16 cellular contexts compared by ENCODE assay signal in genomic region chr9:121706149-121706548, GRCh38. TPM values are rescaled to one million over a fixed set of nuclear protein-coding genes. Genes with fewer than 3 reads are reported as not detected.
DNase-seq lines count a peak whose midpoint lies in the region; ATAC-seq and TF ChIP-seq lines count a peak whose summit lies in the region.
"Had no signal": no experiment of that assay in that cellular context is flagged by ENCODE, and none has a peak within 500 bp of the region (broad histone marks: within the 10 kb centered on the region; RNA-seq: fewer than 3 reads in every experiment).

No MANE protein-coding gene starts in this region.

- TF ChIP-seq CTCF in AG04450 (IDR thresholded peaks at IDR 0.05; ENCODE audit: low read depth, low read length) (no peak), HEK293 (tag by site-specific recombination; IDR thresholded peaks at IDR 0.05) (no peak), psoas muscle (IDR thresholded peaks at IDR 0.05) (no peak)

- peaks cover 46% of the 10 kb centered on the region for H3K79me1 ChIP-seq in mesendoderm (ENCODE audit: low read length)

- H2BK15ac ChIP-seq in mesendoderm (replicated peaks; ENCODE audit: low read depth) = no peak overlapping the region

- no peak overlapping the region for H3K9ac ChIP-seq in mesendoderm (ENCODE audit: low read length)
- H3K9ac ChIP-seq: KMS-11 had no signal

- no peak overlapping the region for H2BK120ac ChIP-seq in mesendoderm (ENCODE audit: low read depth, low read length)

- CTCF ChIA-PET in AG04450 (lab: Charles Lee) (interaction anchor here (1.5 kb wide), 1 partner anchor 19 kb away, joined by 4 read pairs; no protein-coding TSS in a partner anchor), HEK293 (lab: Yijun Ruan, JAX) (interaction anchor here (0.8 to 2.5 kb wide), 2 partner anchors 11 to 29 kb away, joined by 4 to 20 read pairs; no protein-coding TSS in a partner anchor)

- no peak overlapping the region for H2BK5ac ChIP-seq in mesendoderm (ENCODE audit: low read length)

- H3K27me3 ChIP-seq in AG04450 (ENCODE audit: control insufficient read depth, insufficient read depth, low read length) (no peaks in the 10 kb centered on the region), mesendoderm (ENCODE audit: insufficient read depth, low read length, poor library complexity) (no peaks in the 10 kb centered on the region), psoas muscle (ENCODE audit: insufficient read depth in 3 of 3, low read length in 2 of 3) (no peaks in the 10 kb centered on the region)

- H3K36me3 ChIP-seq in HEK293 (ENCODE audit: control insufficient read depth in 2 of 2, insufficient read depth in 1 of 2, low read length in 2 of 2) (peaks cover 0 to 10% of the 10 kb centered on the region in 2 experiments; a peak in 1 of 3 replicates), mesendoderm (ENCODE audit: control insufficient read depth, insufficient read depth, low read length) (peaks cover 4% of the 10 kb centered on the region), psoas muscle (ENCODE audit: insufficient read depth in 1 of 2, low read depth in 1 of 2) (no peaks in the 10 kb centered on the region)
- H3K36me3 ChIP-seq: HAP-1 had no signal

- no peaks in the 10 kb centered on the region for H3K4me1 ChIP-seq in HEK293 (ENCODE audit: control insufficient read depth, insufficient read depth, low read length)
- no peaks in the 10 kb centered on the region for H3K4me1 ChIP-seq in mesendoderm (ENCODE audit: control insufficient read depth, low read depth, low read length)
- H3K4me1 ChIP-seq in psoas muscle = peaks cover 52% of the 10 kb centered on the region
- H3K4me1 ChIP-seq: HAP-1 had no signal

- WGBS in mesendoderm (ENCODE audit: extremely low coverage, insufficient coverage, low lambda C conversion rate) = no CpG with 5 or more reads among the region's 5 CpGs
- 77 to 91% (median 84%) methylated on average over 4 to 5 of the region's 5 CpGs for WGBS in psoas muscle, 3 donors

- intact Hi-C loops in psoas muscle (cut with DNase I) = no loop called here

- H3K23ac ChIP-seq in mesendoderm (ENCODE audit: low read length) = peak overlapping the region; percentile 37

- H3K9me3 ChIP-seq in AG04450 (ENCODE audit: control insufficient read depth, insufficient read depth, low read length) = no peaks in the 10 kb centered on the region
- H3K9me3 ChIP-seq in HEK293 (ENCODE audit: control insufficient read depth, insufficient read depth, low read depth, low read length) = no peaks in the 10 kb centered on the region
- no peaks in the 10 kb centered on the region for H3K9me3 ChIP-seq in psoas muscle
- H3K9me3 ChIP-seq: HAP-1 had no signal

- no peak overlapping the region for H3K4ac ChIP-seq in mesendoderm (ENCODE audit: low read depth, low read length)

- no peak overlapping the region for H3K4me3 ChIP-seq in AG04450 (ENCODE audit: low read depth, low read length)
- no peak overlapping the region for H3K4me3 ChIP-seq in HEK293 (ENCODE audit: low read depth, low read length)
- no peak overlapping the region for H3K4me3 ChIP-seq in mesendoderm (ENCODE audit: low read length)
- no peak overlapping the region for H3K4me3 ChIP-seq in psoas muscle
- H3K4me3 ChIP-seq: HAP-1 had no signal

- H3K27ac ChIP-seq in AG04450 (ENCODE audit: low read depth, low read length) (peak overlapping the region; percentile 11), HEK293 (ENCODE audit: extremely low read depth, low read depth, low read length) (no peak overlapping the region), mesendoderm (ENCODE audit: low read depth, low read length) (no peak overlapping the region), psoas muscle (peak overlapping the region; percentile 3)
- H3K27ac ChIP-seq: C4-2B, HL-60, KMS-11 had no signal

- POLR2A ChIA-PET in AG04450 (lab: Yijun Ruan, JAX) (no interaction called here), HEK293 (lab: Yijun Ruan, JAX) (no interaction called here)

- H3K79me2 ChIP-seq in mesendoderm (ENCODE audit: control insufficient read depth, insufficient read depth, low read length) = peaks cover 33% of the 10 kb centered on the region

- no peak overlapping the region for H4K8ac ChIP-seq in mesendoderm (ENCODE audit: low read depth, low read length)

- ATAC-seq in psoas muscle (no peak), HG03135 (IDR thresholded peaks at IDR 0.05; ENCODE audit: unreplicated experiment) (no peak), GM19467 (IDR thresholded peaks at IDR 0.05; ENCODE audit: unreplicated experiment) (no peak)

- H3K18ac ChIP-seq in mesendoderm (ENCODE audit: low read length) = no peak overlapping the region

- DNase-seq in AG04450 (ENCODE audit: low read depth, low spot score) = no peak
- no peak for DNase-seq in mesendoderm
- DNase-seq in psoas muscle = no peak
- no peak for DNase-seq in GM19238 (ENCODE audit: insufficient read length, low spot score)
- DNase-seq: 8988T; CD4-positive, alpha-beta T cell; DMS153; DMS79; GDM1 had no signal

- no peak overlapping the region for H2AK5ac ChIP-seq in mesendoderm (ENCODE audit: low read length)

- no peak overlapping the region for H3K4me2 ChIP-seq in mesendoderm (ENCODE audit: low read length)
- H3K4me2 ChIP-seq: KMS-11 had no signal

- H4K5ac ChIP-seq in mesendoderm (ENCODE audit: low read length) = no peak overlapping the region

- H3K56ac ChIP-seq in mesendoderm (ENCODE audit: low read length) = no peak overlapping the region

TF ChIP-seq in HEK293, 187 proteins besides CTCF, POLR2A, EP300 and RAD21:
- TF ChIP-seq GFI1B (tag by site-specific recombination; IDR thresholded peaks at IDR 0.05) = no peak
- no peak for TF ChIP-seq ZNF658 (tag by site-specific recombination; IDR thresholded peaks at IDR 0.05)
- no peak for TF ChIP-seq ZNF513 (tag by site-specific recombination; IDR thresholded peaks at IDR 0.05)
- TF ChIP-seq ZNF311 (tag by site-specific recombination; IDR thresholded peaks at IDR 0.05; ENCODE audit: borderline replicate concordance) = no peak
- TF ChIP-seq ZNF701 (tag by site-specific recombination; IDR thresholded peaks at IDR 0.05) = no peak
- no peak for TF ChIP-seq ZSCAN4 (tag by site-specific recombination; IDR thresholded peaks at IDR 0.05)
- no peak for TF ChIP-seq TRIM28 (IDR thresholded peaks at IDR 0.05; ENCODE audit: borderline replicate concordance, low read length)
- TF ChIP-seq ZNF169 (tag by site-specific recombination; IDR thresholded peaks at IDR 0.05) = no peak
- peak; percentile 82 for TF ChIP-seq PRDM10 (tag by site-specific recombination; IDR thresholded peaks at IDR 0.05)

RNA-seq across cellular contexts. Expression of gene DAB2IP, which starts 54.7 kb away (rescaled TPM):
- polyA plus RNA-seq in AG04450 (2011; rRNA removed) (20.4 and 20.5 TPM in 2 replicates), psoas muscle (10 to 100 TPM; 14.1 to 18.7 (median 14.4) TPM)
- 46.7 and 48.5 TPM in 2 replicates for polyA minus RNA-seq in AG04450 (2011; rRNA and poly(A)+ RNA removed)
- 21.8 TPM for polyA plus RNA-seq in mesendoderm (2013, experiment 1 of 2)
- 21.4 TPM for polyA plus RNA-seq in mesendoderm (2013, experiment 2 of 2)
- 10 to 100 TPM; 33.4 to 66.2 (median 50.7) TPM for total RNA-seq in psoas muscle

Comparison
In these comparisons a context has a peak if more than half of its experiments do, and no peak if none do; other contexts are left out.
1. H3K27ac ChIP-seq: peak in AG04450 (single experiment) and psoas muscle (single experiment); none in HEK293 (single experiment) and mesendoderm (single experiment).